9 cellular contexts compared by ENCODE assay signal in the genomic region with DNA sequence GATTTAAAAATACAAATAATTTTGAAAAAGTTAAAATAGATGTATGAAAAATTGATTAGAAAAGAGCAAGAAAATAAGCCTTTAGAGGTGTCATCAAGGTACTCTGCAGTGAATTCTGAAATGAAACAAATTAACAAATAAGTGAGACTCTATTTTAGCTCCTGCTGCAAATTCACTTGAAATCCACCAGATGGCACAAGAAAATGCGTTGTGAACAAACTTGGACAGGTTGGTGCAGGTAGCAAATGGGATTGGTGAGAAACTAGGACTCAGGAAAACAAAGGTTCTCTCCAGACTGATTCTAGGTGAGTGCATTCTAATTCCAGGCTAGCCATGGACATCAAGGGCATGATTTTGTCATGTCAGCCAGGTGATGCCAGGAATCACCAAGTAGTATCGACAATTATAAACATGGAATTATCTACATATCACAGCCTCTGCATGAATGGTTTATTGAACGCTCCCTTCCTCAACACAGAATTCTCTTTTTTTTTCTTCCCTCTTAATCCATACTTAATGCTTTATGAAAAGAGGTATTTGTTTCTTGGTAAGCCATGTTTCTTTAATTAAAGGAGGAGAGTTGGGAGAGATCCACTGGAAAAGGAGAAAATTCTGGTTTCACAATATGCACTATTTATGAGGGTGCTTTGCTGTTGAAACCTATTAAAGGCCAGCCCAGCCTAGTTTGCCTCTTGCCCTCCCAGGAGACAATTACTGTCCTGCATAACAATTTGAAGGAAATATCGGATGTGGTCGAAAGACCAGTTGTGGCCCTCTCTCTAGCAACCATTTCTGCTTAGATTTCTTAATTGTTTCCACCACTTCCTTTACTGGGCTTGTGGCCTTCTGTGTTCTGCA.
A peak's percentile ranks its signal among the peaks of the same experiment; 100 is the strongest.
DNase-seq lines count a peak whose midpoint lies in the region; ATAC-seq and TF ChIP-seq lines count a peak whose summit lies in the region.
"Had no signal": no experiment of that assay in that cellular context is flagged by ENCODE, and none has a peak within 500 bp of the region (broad histone marks: within the 10 kb centered on the region; RNA-seq: fewer than 3 reads in every experiment).

No MANE protein-coding gene starts in this region.

- no peaks in the 10 kb centered on the region for H3K36me3 ChIP-seq in WERI-Rb-1
- no peaks in the 10 kb centered on the region for H3K36me3 ChIP-seq in hepatocyte (replicated peaks; ENCODE audit: insufficient read depth, low read depth)
- no peaks in the 10 kb centered on the region for H3K36me3 ChIP-seq in thyroid gland

- no peaks in the 10 kb centered on the region for H3K79me2 ChIP-seq in hepatocyte

- 74% methylated on average over 5 of the region's 5 CpGs for WGBS in hepatocyte (ENCODE audit: low lambda C conversion rate, missing lambda C conversion rate)
- 64 to 70% methylated on average over 5 of the region's 5 CpGs for WGBS in thyroid gland, 2 donors

- no peak for TF ChIP-seq POLR2A in thyroid gland (IDR thresholded peaks at IDR 0.05)

- ATAC-seq in HG02852 (IDR thresholded peaks at IDR 0.05; ENCODE audit: unreplicated experiment): no peak

- no peaks in the 10 kb centered on the region for H3K9me3 ChIP-seq in WERI-Rb-1 (ENCODE audit: severe bottlenecking)
- H3K9me3 ChIP-seq in hepatocyte (ENCODE audit: low read depth): no peaks in the 10 kb centered on the region
- no peaks in the 10 kb centered on the region for H3K9me3 ChIP-seq in thyroid gland

- H3K27me3 Mint-ChIP-seq in glutamatergic neuron (ENCODE audit: unreplicated experiment): peaks cover 2% of the 10 kb centered on the region

- TF ChIP-seq CTCF in WERI-Rb-1 (IDR thresholded peaks at IDR 0.05; ENCODE audit: low read depth, low read length): peak; percentile 33; the same call in 1 of the 2 replicates
- TF ChIP-seq CTCF in hepatocyte (IDR thresholded peaks at IDR 0.05; ENCODE audit: poor library complexity): peak; percentile 73
- peak in 4 of 6 experiments; percentile 12 to 47 (median 44) for TF ChIP-seq CTCF in thyroid gland (IDR thresholded peaks at IDR 0.05)
- TF ChIP-seq CTCF in glutamatergic neuron (IDR thresholded peaks at IDR 0.05; ENCODE audit: partially characterized antibody, unreplicated experiment): no peak

- H3K27ac Mint-ChIP-seq in glutamatergic neuron (ENCODE audit: unreplicated experiment): no peak overlapping the region

- in situ Hi-C loops in G401 (cut with HindIII; ENCODE audit: low sequenced_read_pairs): no loop called here

- no peaks in the 10 kb centered on the region for H3K9me3 Mint-ChIP-seq in glutamatergic neuron (ENCODE audit: unreplicated experiment)

- H3K27me3 ChIP-seq in WERI-Rb-1 (ENCODE audit: insufficient read depth, low read depth, severe bottlenecking) (peaks cover 47% of the 10 kb centered on the region), hepatocyte (no peaks in the 10 kb centered on the region), thyroid gland (no peaks in the 10 kb centered on the region)

- H3K4me3 ChIP-seq in WERI-Rb-1 (ENCODE audit: low read depth, low read length): no peak overlapping the region
- no peak overlapping the region for H3K4me3 ChIP-seq in hepatocyte
- no peak overlapping the region for H3K4me3 ChIP-seq in thyroid gland (replicated peaks in 1 of 3)
- H3K4me3 ChIP-seq: SK-N-MC had no signal

- H3K27ac ChIP-seq in WERI-Rb-1 (no peak overlapping the region), hepatocyte (no peak overlapping the region), thyroid gland (no peak overlapping the region)
- H3K27ac ChIP-seq: SK-N-MC had no signal

- H3K4me1 ChIP-seq in hepatocyte (ENCODE audit: insufficient read depth) (no peaks in the 10 kb centered on the region), thyroid gland (no peaks in the 10 kb centered on the region)

- intact Hi-C loops in thyroid gland (cut with DNase I): no loop called here

- DNase-seq in G401 (ENCODE audit: low spot score): peak; percentile 34
- peak; percentile 4 for DNase-seq in HS-5 (ENCODE audit: low read depth)
- DNase-seq in WERI-Rb-1: no peak
- DNase-seq in hepatocyte (ENCODE audit: low spot score): peak; percentile 41
- DNase-seq in thyroid gland: no peak
- DNase-seq in T-helper 9 cell: no peak
- no peak for DNase-seq in glutamatergic neuron

- no peak overlapping the region for H2AFZ ChIP-seq in hepatocyte

- no peaks in the 10 kb centered on the region for H3K9me2 ChIP-seq in hepatocyte (replicated peaks; ENCODE audit: insufficient read depth)

- H3K4me3 Mint-ChIP-seq in glutamatergic neuron (ENCODE audit: unreplicated experiment): no peak overlapping the region

- no peaks in the 10 kb centered on the region for H4K20me1 ChIP-seq in hepatocyte (ENCODE audit: insufficient read depth, poor library complexity, severe bottlenecking)

- no peaks in the 10 kb centered on the region for H3K36me3 Mint-ChIP-seq in glutamatergic neuron (ENCODE audit: unreplicated experiment)

- H3K4me2 ChIP-seq in hepatocyte: no peak overlapping the region

- H3K4me1 Mint-ChIP-seq in glutamatergic neuron (ENCODE audit: low read depth, unreplicated experiment): no peaks in the 10 kb centered on the region

Comparison
In these comparisons a context has a peak if more than half of its experiments do, and no peak if none do; other contexts are left out.
1. DNase-seq: peak in G401 (single experiment), HS-5 (single experiment) and hepatocyte (single experiment); none in WERI-Rb-1 (single experiment), thyroid gland (0 of 2), T-helper 9 cell (single experiment) and glutamatergic neuron (single experiment).